In the genomic region with DNA sequence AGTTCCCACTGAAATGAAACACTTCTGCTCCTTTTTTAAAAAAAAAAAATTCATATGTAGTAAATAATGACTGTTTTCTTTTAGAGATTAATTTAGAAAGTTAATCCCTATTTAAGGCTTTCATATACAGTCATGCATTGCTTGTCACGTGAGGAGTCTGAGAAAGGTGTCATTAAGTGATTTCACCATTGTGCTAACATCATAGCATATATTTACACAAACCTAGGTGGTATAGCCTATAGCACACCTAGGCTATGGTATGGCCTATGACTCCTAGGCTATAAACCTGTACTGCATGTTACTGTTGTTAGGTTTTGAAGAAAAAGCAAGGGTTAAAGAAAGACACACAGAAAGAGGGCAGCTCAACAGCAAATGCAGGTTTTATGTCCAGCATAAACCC, we compare ENCODE assay signal across 20 cellular contexts. TPM values are rescaled to one million over a fixed set of nuclear protein-coding genes. Genes with fewer than 3 reads are reported as not detected.
DNase-seq lines count a peak whose midpoint lies in the region; ATAC-seq and TF ChIP-seq lines count a peak whose summit lies in the region.
"Had no signal": no experiment of that assay in that cellular context is flagged by ENCODE, and none has a peak within 500 bp of the region (broad histone marks: within the 10 kb centered on the region; RNA-seq: fewer than 3 reads in every experiment).

No MANE protein-coding gene starts in this region.

- H3K27ac Mint-ChIP-seq in activated naive CD4-positive, alpha-beta T cell treated with anti-CD3 and anti-CD28 coated beads, Interleukin-2, amount 50 U/mL, for 72 hours, result no peak overlapping the region
- H3K27ac Mint-ChIP-seq in activated naive CD4-positive, alpha-beta T cell treated with anti-CD3 and anti-CD28 coated beads, Interleukin-2, amount 10 ng/mL, durations not matched to agents 7 days and 5 days, result no peak overlapping the region
- H3K27ac Mint-ChIP-seq: H9 had no signal

- CTCF ChIA-PET in activated naive CD4-positive, alpha-beta T cell treated with anti-CD3 and anti-CD28 coated beads, Interleukin-2, amount 10 ng/mL, durations not matched to agents 7 days and 5 days (lab: Charles Lee), result interaction anchor here (0.8 to 1.6 kb wide), 4 partner anchors 15 to 48 kb away, joined by 3 to 11 read pairs (median 4); no protein-coding TSS in a partner anchor

- WGBS in transverse colon (ENCODE audit: low coverage in 1 of 2), 2 donors, result 33 to 54% methylated on average over 1 of the region's 1 CpG

- peaks cover 24% of the 10 kb centered on the region for H3K27me3 ChIP-seq in transverse colon

- H3K9me3 ChIP-seq in transverse colon, result no peaks in the 10 kb centered on the region
- H3K9me3 ChIP-seq: BE2C had no signal

- no peak for TF ChIP-seq POLR2A in transverse colon (IDR thresholded peaks at IDR 0.05)

- peaks cover 0 to 43% (median 31%) of the 10 kb centered on the region in 4 donors for H3K4me1 ChIP-seq in transverse colon

- DNase-seq in NCI-H146 (lab: John Stamatoyannopoulos, UW), result peak; percentile 4
- no peak for DNase-seq in NCI-H146 treated with DMSO at 0.1 percent for 48 hours (lab: John Stamatoyannopoulos, UW; ENCODE audit: unreplicated experiment)
- DNase-seq in activated naive CD4-positive, alpha-beta T cell treated with anti-CD3 and anti-CD28 coated beads, Interleukin-2, amount 50 U/mL, for 72 hours (ENCODE audit: low spot score in 2 of 2), result no peak
- DNase-seq in activated naive CD4-positive, alpha-beta T cell treated with anti-CD3 and anti-CD28 coated beads, Interleukin-2, amount 10 ng/mL, durations not matched to agents 7 days and 5 days, result no peak
- DNase-seq in transverse colon, result no peak
- no peak for DNase-seq in stimulated activated naive CD4-positive, alpha-beta T cell treated with Interleukin-2 at 50 U/mL for 16 hours (lab: John Stamatoyannopoulos, UW)
- no peak for DNase-seq in NCI-H2107 (lab: John Stamatoyannopoulos, UW)
- DNase-seq: BE2C, DMS79, H9, MM.1S, NCI-H1092 treated with DMSO at 0.1 percent for 48 hours, NCI-H187 treated with DMSO at 0.1 percent for 48 hours, NCI-H2171, NCI-H446 treated with DMSO at 0.1 percent for 48 hours, NCI-H82, PC-9 had no signal

- in situ Hi-C loops in transverse colon (cut with MboI; ENCODE audit: low pct_ligation_motif_present in 1 of 4, low pct_unique_long_range_greater_than_20kb in 1 of 4, low sequenced_read_pairs in 3 of 4), result loop anchor here in 1 of 4 donors (25.0 kb wide), 1 partner anchor 234 kb away; a partner anchor contains a TSS

- no peak for TF ChIP-seq EP300 in transverse colon (IDR thresholded peaks at IDR 0.05; ENCODE audit: low read depth)

- TF ChIP-seq CTCF in transverse colon (IDR thresholded peaks at IDR 0.05), result no peak

- peak; percentile 52 to 63 for ATAC-seq in activated naive CD4-positive, alpha-beta T cell treated with anti-CD3 and anti-CD28 coated beads, Interleukin-2, amount 50 U/mL, for 72 hours
- ATAC-seq in esophagus mucosa, result peak; percentile 39

- H3K36me3 ChIP-seq in transverse colon, result no peaks in the 10 kb centered on the region
- H3K36me3 ChIP-seq: BE2C had no signal

- no peaks in the 10 kb centered on the region for H3K9me3 Mint-ChIP-seq in activated naive CD4-positive, alpha-beta T cell treated with anti-CD3 and anti-CD28 coated beads, Interleukin-2, amount 50 U/mL, for 72 hours
- no peaks in the 10 kb centered on the region for H3K9me3 Mint-ChIP-seq in activated naive CD4-positive, alpha-beta T cell treated with anti-CD3 and anti-CD28 coated beads, Interleukin-2, amount 10 ng/mL, durations not matched to agents 7 days and 5 days
- H3K9me3 Mint-ChIP-seq: CD4-positive, alpha-beta memory T cell had no signal

- peaks cover 27% of the 10 kb centered on the region for H3K4me1 Mint-ChIP-seq in activated naive CD4-positive, alpha-beta T cell treated with anti-CD3 and anti-CD28 coated beads, Interleukin-2, amount 10 ng/mL, durations not matched to agents 7 days and 5 days

- peak overlapping the region in 3 of 4 donors; percentile 19 to 66 (median 39) for H3K27ac ChIP-seq in transverse colon
- H3K27ac ChIP-seq: 22Rv1, PC-9 had no signal

- H3K27me3 Mint-ChIP-seq in activated naive CD4-positive, alpha-beta T cell treated with anti-CD3 and anti-CD28 coated beads, Interleukin-2, amount 10 ng/mL, durations not matched to agents 7 days and 5 days, result peaks cover 45% of the 10 kb centered on the region

- H3K4me3 ChIP-seq in transverse colon, result no peak overlapping the region
- H3K4me3 ChIP-seq: PC-9 had no signal

- no peak overlapping the region for H3K4me3 Mint-ChIP-seq in activated naive CD4-positive, alpha-beta T cell treated with anti-CD3 and anti-CD28 coated beads, Interleukin-2, amount 10 ng/mL, durations not matched to agents 7 days and 5 days
- H3K4me3 Mint-ChIP-seq: H9 had no signal

- intact Hi-C loops in transverse colon (cut with DNase I; ENCODE audit: low total_unique reads), result loop anchor here (5.0 kb wide), 1 partner anchor 339 kb away; a partner anchor contains a TSS

- H3K36me3 Mint-ChIP-seq in activated naive CD4-positive, alpha-beta T cell treated with anti-CD3 and anti-CD28 coated beads, Interleukin-2, amount 50 U/mL, for 72 hours, result peaks cover 0 to 7% of the 10 kb centered on the region in 2 donors
- no peaks in the 10 kb centered on the region for H3K36me3 Mint-ChIP-seq in activated naive CD4-positive, alpha-beta T cell treated with anti-CD3 and anti-CD28 coated beads, Interleukin-2, amount 10 ng/mL, durations not matched to agents 7 days and 5 days
- H3K36me3 Mint-ChIP-seq: CD4-positive, alpha-beta memory T cell had no signal

RNA-seq across cellular contexts. Expression of a gene that starts 13.7 kb away (rescaled TPM):
- total RNA-seq in activated naive CD4-positive, alpha-beta T cell treated with anti-CD3 and anti-CD28 coated beads, Interleukin-2, amount 50 U/mL, for 72 hours, result not detected
- not detected for total RNA-seq in esophagus mucosa
- not detected for total RNA-seq in transverse colon
- total RNA-seq: CD4-positive, alpha-beta memory T cell; H9; PC-9 had no signal

RNA-seq across cellular contexts. Expression of a gene that starts 21.3 kb away (rescaled TPM):
- total RNA-seq in activated naive CD4-positive, alpha-beta T cell treated with anti-CD3 and anti-CD28 coated beads, Interleukin-2, amount 50 U/mL, for 72 hours, result 1 to 10 TPM; 4.6 to 6.0 TPM
- 0.32 TPM for total RNA-seq in esophagus mucosa
- 1 to 10 TPM; 3.4 to 4.9 (median 4.2) TPM for total RNA-seq in transverse colon

RNA-seq across cellular contexts. Expression of a gene that starts 25.1 kb away (rescaled TPM):
- not detected for total RNA-seq in activated naive CD4-positive, alpha-beta T cell treated with anti-CD3 and anti-CD28 coated beads, Interleukin-2, amount 50 U/mL, for 72 hours
- not detected for total RNA-seq in esophagus mucosa
- total RNA-seq in transverse colon, result 10 to 100 TPM in 3 of 4 donors, not detected in 1; 27.7 to 89.2 (median 52.1) TPM
- total RNA-seq: CD4-positive, alpha-beta memory T cell; PC-9 had no signal
